Comparison of ENCODE assay signal across 8 cellular contexts in the genomic region with DNA sequence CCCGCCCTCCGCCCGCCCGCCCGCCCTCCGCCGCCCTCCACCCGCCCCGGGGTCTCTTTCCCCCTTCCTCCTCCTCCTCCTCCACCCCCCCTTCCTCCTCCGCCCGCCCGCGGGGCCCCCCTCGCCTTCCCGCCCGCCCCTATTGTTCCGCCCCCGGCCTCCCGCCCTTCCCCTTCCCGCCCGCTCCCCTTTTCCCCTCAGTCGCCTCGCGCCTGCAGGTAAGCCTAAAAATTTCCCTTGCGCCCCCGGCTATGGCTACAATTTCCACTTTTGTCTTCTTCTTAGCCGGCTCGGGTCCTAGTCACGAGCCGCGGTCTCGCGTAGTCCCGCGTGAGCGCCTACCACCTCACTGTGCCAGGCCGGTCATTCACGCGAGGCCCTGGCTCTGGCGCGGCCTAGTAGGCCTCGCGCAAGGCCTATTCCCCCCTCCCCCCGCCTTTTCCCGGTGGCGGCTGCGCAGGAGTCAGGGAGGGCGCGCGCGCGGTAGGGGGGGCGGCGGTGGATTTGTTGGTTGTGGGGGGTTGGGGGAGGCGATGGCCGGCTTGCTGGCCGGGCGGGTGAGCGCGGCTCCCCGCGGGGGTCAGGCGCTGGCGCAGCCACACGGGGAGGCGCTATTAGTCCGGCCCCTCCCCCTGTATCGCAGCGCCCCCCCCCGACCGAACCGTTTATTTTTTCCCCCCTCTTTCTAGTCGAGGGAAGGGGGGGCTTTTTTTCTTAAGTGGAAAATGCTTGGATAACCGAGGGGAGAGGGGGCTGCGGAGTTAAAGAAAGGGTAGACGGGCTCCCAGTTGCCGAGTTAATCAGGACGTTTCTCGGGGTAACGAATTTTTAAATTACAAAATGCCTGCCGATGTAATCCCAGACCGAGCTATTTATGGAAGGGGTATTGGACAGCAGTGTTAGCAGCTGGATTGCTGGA. TPM values are rescaled to one million over a fixed set of nuclear protein-coding genes. Genes with fewer than 3 reads are reported as not detected.
A peak's percentile ranks its signal among the peaks of the same experiment; 100 is the strongest.
DNase-seq lines count a peak whose midpoint lies in the region; ATAC-seq, FAIRE-seq and TF ChIP-seq lines count a peak whose summit lies in the region.

No MANE protein-coding gene starts in this region.

- peaks cover 13% of the 10 kb centered on the region for H3K36me3 ChIP-seq in MM.1S (replicated peaks; ENCODE audit: insufficient read depth, low read length)
- H3K36me3 ChIP-seq in adipocyte (ENCODE audit: control insufficient read depth, insufficient read depth, low read length, severe bottlenecking): peaks cover 45% of the 10 kb centered on the region
- no peaks in the 10 kb centered on the region for H3K36me3 ChIP-seq in parathyroid adenoma (ENCODE audit: control insufficient read depth, insufficient read depth, low read length)
- H3K36me3 ChIP-seq in thyroid gland: peaks cover 26 to 37% of the 10 kb centered on the region in 2 donors

- peak overlapping the region; percentile 80 for H3K4me2 ChIP-seq in A549
- peak overlapping the region; percentile 76 for H3K4me2 ChIP-seq in MM.1S (ENCODE audit: low read depth, low read length)
- peak overlapping the region; percentile 42 for H3K4me2 ChIP-seq in parathyroid adenoma (ENCODE audit: low read length)

- H2AFZ ChIP-seq in MM.1S (ENCODE audit: low read length) (no peak overlapping the region), parathyroid adenoma (peak overlapping the region; percentile 53)

- CTCF ChIA-PET in A549 (lab: Yijun Ruan, JAX): interaction anchor here (0.7 to 1.9 kb wide), 9 partner anchors 10 to 70 kb away, joined by 3 to 7 read pairs (median 3); no protein-coding TSS in a partner anchor

- WGBS in A549 (ENCODE audit: missing lambda C conversion rate): 3% methylated on average over 41 of the region's 82 CpGs
- 0 to 1% methylated on average over 32 to 43 of the region's 82 CpGs for WGBS in thyroid gland, 2 donors

- TF ChIP-seq POLR2A in A549 (IDR thresholded peaks at IDR 0.05; ENCODE audit: low read length): peak; percentile 35; the same call in 1 of the 2 replicates
- TF ChIP-seq POLR2A in thyroid gland (IDR thresholded peaks at IDR 0.05): no peak

- TF ChIP-seq RAD21 in A549 (conservative IDR thresholded peaks at IDR 0.05 in 1 of 2, IDR thresholded peaks at IDR 0.05 in 1 of 2): peak; percentile 21 to 45; a peak in 3 of 5 replicates

- H3K9me2 ChIP-seq in MM.1S (replicated peaks; ENCODE audit: insufficient read depth, low read length): no peaks in the 10 kb centered on the region

- H3K4me3 ChIP-seq in A549 (peak overlapping the region; percentile 88), MM.1S (ENCODE audit: low read length) (peak overlapping the region; percentile 95), adipocyte (ENCODE audit: low read length) (peak overlapping the region; percentile 88), parathyroid adenoma (ENCODE audit: low read depth, low read length) (peak overlapping the region; percentile 92), thyroid gland (replicated peaks in 1 of 3) (peak overlapping the region; percentile 29 to 93 (median 91))

- H3K9ac ChIP-seq in MM.1S (ENCODE audit: low read length) (peak overlapping the region; percentile 99), adipocyte (ENCODE audit: low read length) (peak overlapping the region; percentile 95), parathyroid adenoma (peak overlapping the region; percentile 92)

- peak; percentile 75 to 80 for ATAC-seq in A549
- ATAC-seq in GM18909 (IDR thresholded peaks at IDR 0.05; ENCODE audit: poor library complexity, unreplicated experiment): peak; percentile 33

- H3K4me1 ChIP-seq in A549 (peaks cover 23% of the 10 kb centered on the region), MM.1S (ENCODE audit: low read length) (peaks cover 20% of the 10 kb centered on the region), adipocyte (ENCODE audit: control insufficient read depth, insufficient read depth, low read length) (peaks cover 22% of the 10 kb centered on the region), parathyroid adenoma (peaks cover 17% of the 10 kb centered on the region), thyroid gland (peaks cover 13 to 21% of the 10 kb centered on the region in 2 donors)

- peak; percentile 74 to 95 for DNase-seq in A549 (ENCODE audit: low read depth in 1 of 2, low spot score in 1 of 2)
- peak; percentile 78 for DNase-seq in MM.1S
- DNase-seq in T follicular helper cell (ENCODE audit: low read depth): peak; percentile 72
- DNase-seq in adipocyte (ENCODE audit: low read depth): peak; percentile 94
- DNase-seq in cardiac septum (ENCODE audit: low spot score): peak; percentile 90
- peak; percentile 93 to 96 for DNase-seq in thyroid gland

- H3K27ac ChIP-seq in A549 (peak overlapping the region; percentile 98 to 99), MM.1S (ENCODE audit: low read length) (peak overlapping the region; percentile 94), parathyroid adenoma (peak overlapping the region; percentile 95), thyroid gland (peak overlapping the region; percentile 99)

- H3K9me3 ChIP-seq in A549: no peaks in the 10 kb centered on the region
- no peaks in the 10 kb centered on the region for H3K9me3 ChIP-seq in MM.1S (replicated peaks; ENCODE audit: insufficient read depth, low read length)
- no peaks in the 10 kb centered on the region for H3K9me3 ChIP-seq in adipocyte (ENCODE audit: control insufficient read depth, low read length)
- H3K9me3 ChIP-seq in parathyroid adenoma (ENCODE audit: control insufficient read depth, low read length): no peaks in the 10 kb centered on the region
- H3K9me3 ChIP-seq in thyroid gland: no peaks in the 10 kb centered on the region

- TF ChIP-seq EP300 in A549 (IDR thresholded peaks at IDR 0.05): no peak

- no peak for FAIRE-seq in A549 (lab: Jason Lieb, UNC)

- H3F3A ChIP-seq in MM.1S (ENCODE audit: insufficient read depth, low read length): peaks cover 54% of the 10 kb centered on the region

- peaks cover 11% of the 10 kb centered on the region for H4K20me1 ChIP-seq in MM.1S (ENCODE audit: insufficient read depth, low read length)

- intact Hi-C loops in cardiac septum (cut with DNase I) (loop anchor here (1.0 kb wide), 1 partner anchor 49 kb away; the partner anchor contains the start of gene TARBP2), thyroid gland (cut with DNase I) (no loop called here)

- TF ChIP-seq CTCF in A549 (IDR thresholded peaks at IDR 0.05) (peak; percentile 71), MM.1S (IDR thresholded peaks at IDR 0.05; ENCODE audit: low read length) (peak; percentile 51), parathyroid adenoma (IDR thresholded peaks at IDR 0.05) (peak; percentile 51), thyroid gland (IDR thresholded peaks at IDR 0.05) (peak in 2 of 6 experiments; percentile 15 to 40)

- POLR2A ChIA-PET in A549 (lab: Yijun Ruan, JAX): interaction anchor here (0.7 to 1.5 kb wide), 5 partner anchors 11 to 215 kb away, joined by 3 to 10 read pairs (median 4); partner anchors contain the start of genes PRR13 and TARBP2

- H3K79me2 ChIP-seq in MM.1S (ENCODE audit: low read length) (peaks cover 65% of the 10 kb centered on the region), parathyroid adenoma (peaks cover 34% of the 10 kb centered on the region)

- H3K27me3 ChIP-seq in MM.1S (replicated peaks; ENCODE audit: insufficient read depth, low read length): no peaks in the 10 kb centered on the region
- no peaks in the 10 kb centered on the region for H3K27me3 ChIP-seq in adipocyte (replicated peaks; ENCODE audit: control insufficient read depth, insufficient read depth, low read length)
- H3K27me3 ChIP-seq in parathyroid adenoma (ENCODE audit: control insufficient read depth, insufficient read depth, low read length): no peaks in the 10 kb centered on the region
- H3K27me3 ChIP-seq in thyroid gland: no peaks in the 10 kb centered on the region

TF ChIP-seq in A549, 52 proteins besides CTCF, POLR2A, EP300 and RAD21 (continues in another document):
- TF ChIP-seq MAZ (IDR thresholded peaks at IDR 0.05; ENCODE audit: borderline replicate concordance, low read depth, low read length): no peak

RNA-seq across cellular contexts. Expression of gene PCBP2, which starts 0.5 kb away (rescaled TPM):
- 367 and 604 TPM in 2 replicates for polyA plus RNA-seq in A549 (2011; rRNA removed)
- 705 and 750 TPM in 2 replicates for polyA plus RNA-seq in A549 (2012; cell fraction: cytosol; rRNA removed)
- 500 and 631 TPM in 2 replicates for polyA plus RNA-seq in A549 (2012; cell fraction: nucleus; rRNA removed)
- 546 to 553 TPM (median 551 TPM) in 3 replicates for polyA plus RNA-seq in A549 (2017; fragmentation: RNase III; extraction: RNeasy Plus Mini Kit Qiagen cat#74134 plus additional on column Dnase treatment)
- 1,540 and 1,566 TPM in 2 replicates for polyA minus RNA-seq in A549 (2011; rRNA and poly(A)+ RNA removed)
- 520 TPM for total RNA-seq in cardiac septum
- 100 to 1,000 TPM; 493 to 555 (median 514) TPM for total RNA-seq in thyroid gland

RNA-seq across cellular contexts. Expression of gene PRR13, which starts 10.9 kb away (rescaled TPM):
- polyA plus RNA-seq in A549 (2011; rRNA removed) (203 and 257 TPM in 2 replicates), A549 (2017; fragmentation: RNase III; extraction: RNeasy Plus Mini Kit Qiagen cat#74134 plus additional on column Dnase treatment) (210 to 248 TPM (median 221 TPM) in 3 replicates)
- 214 and 245 TPM in 2 replicates for polyA plus RNA-seq in A549 (2012; cell fraction: cytosol; rRNA removed)
- polyA plus RNA-seq in A549 (2012; cell fraction: nucleus; rRNA removed): 99.6 and 118 TPM in 2 replicates
- 200 and 213 TPM in 2 replicates for polyA minus RNA-seq in A549 (2011; rRNA and poly(A)+ RNA removed)
- total RNA-seq in cardiac septum (61.5 TPM), thyroid gland (10 to 100 TPM; 51.6 to 83.6 (median 68.9) TPM)

RNA-seq across cellular contexts. Expression of gene AMHR2, which starts 28.8 kb away (rescaled TPM):
- polyA plus RNA-seq in A549 (2011; rRNA removed): 0.12 and 0.16 TPM in 2 replicates
- polyA plus RNA-seq in A549 (2012; cell fraction: cytosol; rRNA removed): 0.67 and 0.80 TPM in 2 replicates
- 0.84 and 1.1 TPM in 2 replicates for polyA plus RNA-seq in A549 (2012; cell fraction: nucleus; rRNA removed)
- polyA plus RNA-seq in A549 (2017; fragmentation: RNase III; extraction: RNeasy Plus Mini Kit Qiagen cat#74134 plus additional on column Dnase treatment): 0.13 to 0.22 TPM (median 0.18 TPM) in 3 replicates
- polyA minus RNA-seq in A549 (2011; rRNA and poly(A)+ RNA removed): 0.49 and 0.62 TPM in 2 replicates
- 0.43 TPM for total RNA-seq in cardiac septum
- total RNA-seq in thyroid gland: under 1 TPM in 1 of 4 donors, not detected in 3; 0.40 TPM

RNA-seq across cellular contexts. Expression of gene MAP3K12, which starts 46.8 kb away (rescaled TPM):
- polyA plus RNA-seq in A549 (2011; rRNA removed) (21.9 and 30.6 TPM in 2 replicates), A549 (2017; fragmentation: RNase III; extraction: RNeasy Plus Mini Kit Qiagen cat#74134 plus additional on column Dnase treatment) (14.0 to 18.7 TPM (median 16.1 TPM) in 3 replicates)
- polyA plus RNA-seq in A549 (2012; cell fraction: cytosol; rRNA removed): 20.1 and 23.0 TPM in 2 replicates
- polyA plus RNA-seq in A549 (2012; cell fraction: nucleus; rRNA removed): 110 and 113 TPM in 2 replicates
- polyA minus RNA-seq in A549 (2011; rRNA and poly(A)+ RNA removed): 29.2 and 40.6 TPM in 2 replicates
- total RNA-seq in cardiac septum (7.0 TPM), thyroid gland (10 to 100 TPM in 2 of 4 donors, 1 to 10 TPM in 2; 5.2 to 12.9 (median 10.6) TPM)

RNA-seq across cellular contexts. Expression of gene TARBP2, which starts 48.7 kb away (rescaled TPM):
- polyA plus RNA-seq in A549 (2011; rRNA removed) (41.5 and 51.2 TPM in 2 replicates), A549 (2017; fragmentation: RNase III; extraction: RNeasy Plus Mini Kit Qiagen cat#74134 plus additional on column Dnase treatment) (43.7 to 50.4 TPM (median 49.9 TPM) in 3 replicates)
- polyA plus RNA-seq in A549 (2012; cell fraction: cytosol; rRNA removed): 91.9 and 106 TPM in 2 replicates
- polyA plus RNA-seq in A549 (2012; cell fraction: nucleus; rRNA removed): 170 and 176 TPM in 2 replicates
- 39.4 and 49.2 TPM in 2 replicates for polyA minus RNA-seq in A549 (2011; rRNA and poly(A)+ RNA removed)
- total RNA-seq in cardiac septum (11.6 TPM), thyroid gland (10 to 100 TPM; 31.2 to 44.8 (median 34.7) TPM)

Comparison
In these comparisons a context has a peak if more than half of its experiments do, and no peak if none do; other contexts are left out.
1. Peak in every context shown above with its lines: DNase-seq, ATAC-seq, H3K4me3 ChIP-seq and H3K27ac ChIP-seq.